ENCODE assay signal across 16 cellular contexts in genomic region chr9:618478-618877, GRCh38.
DNase-seq lines count a peak whose midpoint lies in the region; ATAC-seq and TF ChIP-seq lines count a peak whose summit lies in the region.
"Had no signal": no experiment of that assay in that cellular context is flagged by ENCODE, and none has a peak within 500 bp of the region (broad histone marks: within the 10 kb centered on the region; RNA-seq: fewer than 3 reads in every experiment).

No MANE protein-coding gene starts in this region.

- H3K27ac ChIP-seq in GM23248 (no peak overlapping the region), mammary epithelial cell (ENCODE audit: insufficient read depth, low read depth, low read length) (no peak overlapping the region), hepatocyte (peak overlapping the region; percentile 32), suprapubic skin (peak overlapping the region; percentile 34)
- H3K27ac ChIP-seq: KMS-11 had no signal

- H3K4me3 ChIP-seq in GM23248, result no peak overlapping the region
- H3K4me3 ChIP-seq in mammary epithelial cell (replicated peaks in 1 of 3; ENCODE audit: insufficient read depth in 1 of 3, low read depth in 2 of 3, low read length in 3 of 3), result no peak overlapping the region
- H3K4me3 ChIP-seq in hepatocyte, result no peak overlapping the region
- H3K4me3 ChIP-seq in suprapubic skin, result no peak overlapping the region
- H3K4me3 ChIP-seq: prostate gland had no signal

- CTCF ChIA-PET in mammary epithelial cell (lab: Charles Lee; ENCODE audit: low non-redundant PET), result no interaction called here

- H3K4me1 ChIP-seq in GM23248 (ENCODE audit: insufficient read depth) (peaks cover 5% of the 10 kb centered on the region), mammary epithelial cell (ENCODE audit: insufficient read depth, low read length) (peaks cover 30% of the 10 kb centered on the region), hepatocyte (ENCODE audit: insufficient read depth) (peaks cover 8% of the 10 kb centered on the region), suprapubic skin (peaks cover 54% of the 10 kb centered on the region)

- no peak for TF ChIP-seq POLR2A in suprapubic skin (IDR thresholded peaks at IDR 0.05)

- H3K27me3 ChIP-seq in GM23248 (replicated peaks; ENCODE audit: insufficient read depth) (no peaks in the 10 kb centered on the region), mammary epithelial cell (ENCODE audit: insufficient read depth, low read length) (no peaks in the 10 kb centered on the region), hepatocyte (no peaks in the 10 kb centered on the region), suprapubic skin (no peaks in the 10 kb centered on the region)

- dilution Hi-C loops in mammary epithelial cell (cut with HindIII; ENCODE audit: low sequenced_read_pairs), result no loop called here

- H3F3A ChIP-seq in GM23248 (ENCODE audit: insufficient read depth), result 0 out of 2 replicates have a peak, but pooled peaks cover 9% of the 10 kb centered on the region

- H3K79me2 ChIP-seq in GM23248 (ENCODE audit: insufficient read depth) (no peaks in the 10 kb centered on the region), mammary epithelial cell (ENCODE audit: insufficient read depth, low read length) (peaks cover 12% of the 10 kb centered on the region), hepatocyte (no peaks in the 10 kb centered on the region)

- TF ChIP-seq EP300 in suprapubic skin (IDR thresholded peaks at IDR 0.05), result no peak

- H3K9me2 ChIP-seq in GM23248 (ENCODE audit: insufficient read depth), result no peaks in the 10 kb centered on the region
- no peaks in the 10 kb centered on the region for H3K9me2 ChIP-seq in hepatocyte (replicated peaks; ENCODE audit: insufficient read depth)

- H3K9ac ChIP-seq in GM23248 (no peak overlapping the region), mammary epithelial cell (ENCODE audit: insufficient read depth, low read length) (no peak overlapping the region)
- H3K9ac ChIP-seq: KMS-11 had no signal

- H2AFZ ChIP-seq in GM23248 (no peak overlapping the region), mammary epithelial cell (ENCODE audit: low read depth, low read length) (no peak overlapping the region), hepatocyte (no peak overlapping the region)

- H3K9me3 ChIP-seq in GM23248 (ENCODE audit: low read depth) (no peaks in the 10 kb centered on the region), mammary epithelial cell (replicated peaks; ENCODE audit: insufficient read depth, low read length) (no peaks in the 10 kb centered on the region), hepatocyte (ENCODE audit: low read depth) (no peaks in the 10 kb centered on the region), suprapubic skin (no peaks in the 10 kb centered on the region)
- H3K9me3 ChIP-seq: prostate gland had no signal

- BruUV-seq in mammary epithelial cell (replicated peaks; lab: Mats Ljungman, UMichigan), result no TSS peak

- ATAC-seq in GM19467 (IDR thresholded peaks at IDR 0.05; ENCODE audit: unreplicated experiment), result no peak

- H4K20me1 ChIP-seq in GM23248 (ENCODE audit: insufficient read depth), result no peaks in the 10 kb centered on the region
- H4K20me1 ChIP-seq in mammary epithelial cell (ENCODE audit: insufficient read depth, low read length), result no peaks in the 10 kb centered on the region
- no peaks in the 10 kb centered on the region for H4K20me1 ChIP-seq in hepatocyte (ENCODE audit: insufficient read depth, poor library complexity, severe bottlenecking)

- in situ Hi-C loops in GM23248 (cut with MboI) (loop anchor here (25.0 kb wide), 1 partner anchor 369 kb away; the partner anchor contains the start of gene DMRT3), mammary epithelial cell (cut with MboI; ENCODE audit: low sequenced_read_pairs in 2 of 2) (no loop called here)

- no peak for TF ChIP-seq CTCF in mammary epithelial cell (conservative IDR thresholded peaks at IDR 0.05 in 1 of 2, IDR thresholded peaks at IDR 0.05 in 1 of 2; ENCODE audit: extremely low read depth in 1 of 2, insufficient read depth in 1 of 2, low read depth in 1 of 2, low read length in 2 of 2)
- TF ChIP-seq CTCF in hepatocyte (IDR thresholded peaks at IDR 0.05; ENCODE audit: poor library complexity), result no peak
- no peak for TF ChIP-seq CTCF in suprapubic skin (IDR thresholded peaks at IDR 0.05)

- DNase-seq in GM23248 (peak; percentile 60), mammary epithelial cell (peak; percentile 46), hepatocyte (ENCODE audit: low spot score) (no peak), suprapubic skin (ENCODE audit: low spot score in 2 of 2) (no peak), T1000 (lab: John Stamatoyannopoulos, UW) (no peak), hippocampal formation (lab: John Stamatoyannopoulos, UW) (no peak), NCI-H446 treated with DMSO at 0.1 percent for 48 hours (lab: John Stamatoyannopoulos, UW) (no peak)
- DNase-seq: activated CD4-positive, alpha-beta T cell treated with anti-CD3 and anti-CD28 coated beads, Interleukin-2, amount 50 U/mL, for 1 hour; activated naive CD4-positive, alpha-beta T cell treated with anti-CD3 and anti-CD28 coated beads, Interleukin-2, amount 50 U/mL, for 16 hours; activated T-cell treated with anti-CD3 and anti-CD28 coated beads for 4 hours; cerebellar nuclear complex; DND-41; NCI-H226 had no signal

- intact Hi-C loops in mammary epithelial cell (cut with micrococcal nuclease), result no loop called here

- H3K36me3 ChIP-seq in GM23248 (ENCODE audit: low read depth) (no peaks in the 10 kb centered on the region), mammary epithelial cell (ENCODE audit: insufficient read depth, low read length) (no peaks in the 10 kb centered on the region), hepatocyte (replicated peaks; ENCODE audit: insufficient read depth, low read depth) (no peaks in the 10 kb centered on the region), suprapubic skin (no peaks in the 10 kb centered on the region)
- H3K36me3 ChIP-seq: prostate gland had no signal

- H3K4me2 ChIP-seq in GM23248 (ENCODE audit: unreplicated experiment) (peak overlapping the region; percentile 1), mammary epithelial cell (ENCODE audit: insufficient read depth, low read depth, low read length) (no peak overlapping the region), hepatocyte (no peak overlapping the region)
- H3K4me2 ChIP-seq: KMS-11 had no signal

- WGBS in GM23248 (ENCODE audit: low coverage in 1 of 2, low lambda C conversion rate in 2 of 2, missing lambda C conversion rate in 2 of 2), 2 experiments, result 60 to 61% methylated on average over 5 of the region's 5 CpGs
- 71% methylated on average over 5 of the region's 5 CpGs for WGBS in mammary epithelial cell (ENCODE audit: low coverage, missing lambda C conversion rate)
- WGBS in hepatocyte (ENCODE audit: low lambda C conversion rate, missing lambda C conversion rate), result 86% methylated on average over 5 of the region's 5 CpGs
- WGBS in suprapubic skin, result 61% methylated on average over 5 of the region's 5 CpGs

Comparison
In these comparisons a context has a peak if more than half of its experiments do, and no peak if none do; other contexts are left out.
1. DNase-seq: peak in GM23248 (single experiment) and mammary epithelial cell (single experiment); none in hepatocyte (single experiment), suprapubic skin (0 of 2), T1000 (single experiment), hippocampal formation (0 of 2) and NCI-H446 treated with DMSO at 0.1 percent for 48 hours (single experiment).
2. H3K27ac ChIP-seq: peak in hepatocyte (single experiment) and suprapubic skin (single experiment); none in GM23248 (single experiment) and mammary epithelial cell (single experiment).